In genomic region chr21:29643289-29643688, GRCh38 we compare ENCODE assay signal across 29 cellular contexts.
"Had no signal": no experiment of that assay in that cellular context is flagged by ENCODE, and none has a peak within 500 bp of the region (broad histone marks: within the 10 kb centered on the region; RNA-seq: fewer than 3 reads in every experiment).

No MANE protein-coding gene starts in this region.

- H3K27ac Mint-ChIP-seq: natural killer cell; nephron; neural progenitor cell; progenitor cell of endocrine pancreas; stimulated activated effector memory CD8-positive, alpha-beta T cell treated with anti-CD3 and anti-CD28 coated beads, Interleukin-12 subunit alpha, Interleukin-12 subunit beta, amount 100 ng/mL, for 72 hours; stimulated activated naive B cell treated with anti-CD40 and anti-IgM and Interleukin-4, amounts not matched to agents 10 μg/mL and 1 μg/mL and 100 μg/mL, for 72 hours; stimulated activated naive CD8-positive, alpha-beta T cell treated with anti-CD3 and anti-CD28 coated beads, Interleukin-15, Interleukin-2, amounts not matched to agents 100 ng/mL and 50 ng/mL, for 24 hours had no signal

- H3K27ac ChIP-seq: neural progenitor cell, ovary, parathyroid adenoma, psoas muscle, right lobe of liver, sigmoid colon, stomach, thoracic aorta, thyroid gland, tibial nerve, upper lobe of left lung, vagina had no signal

- H3K4me1 Mint-ChIP-seq: natural killer cell; stimulated activated effector memory CD8-positive, alpha-beta T cell treated with anti-CD3 and anti-CD28 coated beads, Interleukin-12 subunit alpha, Interleukin-12 subunit beta, amount 100 ng/mL, for 72 hours had no signal

- H3K36me3 ChIP-seq: neural progenitor cell, ovary, right lobe of liver, sigmoid colon, stomach, thoracic aorta, thyroid gland, tibial nerve, upper lobe of left lung, vagina had no signal

- H2AFZ ChIP-seq: neural progenitor cell, parathyroid adenoma had no signal

- H3K9me3 Mint-ChIP-seq: natural killer cell; nephron; neural progenitor cell; stimulated activated effector memory CD8-positive, alpha-beta T cell treated with anti-CD3 and anti-CD28 coated beads, Interleukin-12 subunit alpha, Interleukin-12 subunit beta, amount 100 ng/mL, for 72 hours; stimulated activated naive CD8-positive, alpha-beta T cell treated with anti-CD3 and anti-CD28 coated beads, Interleukin-15, Interleukin-2, amounts not matched to agents 100 ng/mL and 50 ng/mL, for 24 hours had no signal

- ATAC-seq: natural killer cell; psoas muscle; right cardiac atrium; right lobe of liver; stimulated activated effector memory CD8-positive, alpha-beta T cell treated with anti-CD3 and anti-CD28 coated beads, Interleukin-12 subunit alpha, Interleukin-12 subunit beta, amount 100 ng/mL, for 72 hours; stimulated activated naive B cell treated with anti-CD40 and anti-IgM and Interleukin-4, amounts not matched to agents 10 μg/mL and 1 μg/mL and 100 μg/mL, for 72 hours had no signal

- H3K4me3 ChIP-seq: neural progenitor cell, ovary, psoas muscle, right lobe of liver, sigmoid colon, stomach, thoracic aorta, thyroid gland, tibial nerve, upper lobe of left lung, vagina had no signal

- H3K4me3 Mint-ChIP-seq: natural killer cell; nephron; neural progenitor cell; stimulated activated effector memory CD8-positive, alpha-beta T cell treated with anti-CD3 and anti-CD28 coated beads, Interleukin-12 subunit alpha, Interleukin-12 subunit beta, amount 100 ng/mL, for 72 hours; stimulated activated naive B cell treated with anti-CD40 and anti-IgM and Interleukin-4, amounts not matched to agents 10 μg/mL and 1 μg/mL and 100 μg/mL, for 72 hours; stimulated activated naive CD8-positive, alpha-beta T cell treated with anti-CD3 and anti-CD28 coated beads, Interleukin-15, Interleukin-2, amounts not matched to agents 100 ng/mL and 50 ng/mL, for 24 hours had no signal

- H3K9ac ChIP-seq: neural progenitor cell, parathyroid adenoma had no signal

- H3K27me3 Mint-ChIP-seq: progenitor cell of endocrine pancreas; stimulated activated naive B cell treated with anti-CD40 and anti-IgM and Interleukin-4, amounts not matched to agents 10 μg/mL and 1 μg/mL and 100 μg/mL, for 72 hours; stimulated activated naive CD8-positive, alpha-beta T cell treated with anti-CD3 and anti-CD28 coated beads, Interleukin-15, Interleukin-2, amounts not matched to agents 100 ng/mL and 50 ng/mL, for 24 hours had no signal

- H3K36me3 Mint-ChIP-seq: natural killer cell; stimulated activated effector memory CD8-positive, alpha-beta T cell treated with anti-CD3 and anti-CD28 coated beads, Interleukin-12 subunit alpha, Interleukin-12 subunit beta, amount 100 ng/mL, for 72 hours had no signal

- H3K79me2 ChIP-seq: parathyroid adenoma had no signal

- H3K27me3 ChIP-seq: neural progenitor cell, ovary, right lobe of liver, sigmoid colon, stomach, thyroid gland, tibial nerve, upper lobe of left lung, vagina had no signal

- H3K4me2 ChIP-seq: neural progenitor cell had no signal

- H3K9me3 ChIP-seq: ovary, psoas muscle, right lobe of liver, sigmoid colon, stomach, thoracic aorta, thyroid gland, tibial nerve, upper lobe of left lung, vagina had no signal

- H3K4me1 ChIP-seq: neural progenitor cell, parathyroid adenoma, psoas muscle, right lobe of liver, sigmoid colon, stomach, thyroid gland, tibial nerve, upper lobe of left lung, vagina had no signal

- DNase-seq: natural killer cell; occipital lobe; ovary; posterior cingulate gyrus; right cardiac atrium; right lobe of liver; sigmoid colon; small intestine; stimulated activated CD4-positive, alpha-beta T cell treated with anti-CD3 and anti-CD28 coated beads, Interleukin-15, amount 100 ng/mL, for 24 hours; stimulated activated CD4-positive, alpha-beta T cell treated with anti-CD3 and anti-CD28 coated beads, Interleukin-2, amount 100 ng/mL, for 24 hours; stimulated activated CD4-positive, alpha-beta T cell treated with anti-CD3 and anti-CD28 coated beads, Interleukin-2, amount 100 ng/mL, for 48 hours; stimulated activated CD4-positive, alpha-beta T cell treated with anti-CD3 and anti-CD28 coated beads, Interleukin-4, amount 100 ng/mL, for 24 hours; stimulated activated naive B cell treated with anti-CD40 and anti-IgM and Interleukin-4, amounts not matched to agents 10 μg/mL and 1 μg/mL and 100 μg/mL, for 72 hours; stimulated activated naive CD4-positive, alpha-beta T cell treated with Interleukin-2 at 50 U/mL for 16 hours; stomach; thyroid gland; trophoblast cell; upper lobe of left lung had no signal

- FAIRE-seq: small intestine, urothelium cell line had no signal
